ENCODE assay signal across 1 cellular context in genomic region chr15:79724312-79724711, GRCh38.
TF ChIP-seq lines count a peak whose summit lies in the region.

No MANE protein-coding gene starts in this region.

TF ChIP-seq in SK-N-SH, 30 proteins besides CTCF, POLR2A, EP300 and RAD21 (continued from another document):
- no peak for TF ChIP-seq USF2 (IDR thresholded peaks at IDR 0.05; ENCODE audit: borderline replicate concordance, low read depth, low read length)
- TF ChIP-seq REST (IDR thresholded peaks at IDR 0.05; ENCODE audit: low read depth, low read length) = no peak
- peak; percentile 48; the same call in 1 of the 2 replicates for TF ChIP-seq TEAD4 (IDR thresholded peaks at IDR 0.05; ENCODE audit: borderline replicate concordance, insufficient read depth)
